Comparison of ENCODE assay signal across 9 cellular contexts in genomic region chr1:27145934-27146354, GRCh38. TPM values are rescaled to one million over a fixed set of nuclear protein-coding genes. Genes with fewer than 3 reads are reported as not detected.
DNase-seq lines count a peak whose midpoint lies in the region; ATAC-seq and TF ChIP-seq lines count a peak whose summit lies in the region.
"Had no signal": no experiment of that assay in that cellular context is flagged by ENCODE, and none has a peak within 500 bp of the region (broad histone marks: within the 10 kb centered on the region; RNA-seq: fewer than 3 reads in every experiment).

No MANE protein-coding gene starts in this region.

- peaks cover 26% of the 10 kb centered on the region for H3K4me1 ChIP-seq in mesodermal cell (ENCODE audit: control insufficient read depth, insufficient read depth, low read length, poor library complexity, severe bottlenecking)
- H3K4me1 ChIP-seq in uterus = peaks cover 0 to 14% of the 10 kb centered on the region in 2 donors

- CTCF ChIA-PET in Calu3 (lab: Charles Lee) = no interaction called here

- no TSS peak for BruUV-seq in Calu3 (replicated peaks; lab: Mats Ljungman, UMichigan)

- TF ChIP-seq POLR2A in uterus (IDR thresholded peaks at IDR 0.05) = no peak

- H3K27me3 ChIP-seq in uterus (no peaks in the 10 kb centered on the region), H7 (ENCODE audit: control insufficient read depth, insufficient read depth, low read length) (no peaks in the 10 kb centered on the region)

- peak overlapping the region; percentile 64 for H3K27ac ChIP-seq in caudate nucleus (ENCODE audit: low read depth, low read length)
- peak overlapping the region; percentile 74 for H3K27ac ChIP-seq in mesodermal cell (ENCODE audit: low read depth, low read length, severe bottlenecking)
- peak overlapping the region; percentile 71 to 80 for H3K27ac ChIP-seq in uterus

- H3K9me3 ChIP-seq in mesodermal cell (ENCODE audit: control insufficient read depth, low read length) = no peaks in the 10 kb centered on the region
- H3K9me3 ChIP-seq in uterus = no peaks in the 10 kb centered on the region

- DNase-seq in activated T-cell treated with anti-CD3 and anti-CD28 coated beads, Interleukin-2, amount 50 U/mL, for 72 hours = no peak
- no peak for DNase-seq in activated T-cell treated with anti-CD3 and anti-CD28 coated beads, Interleukin-2, amount 50 U/mL, for 1 hour
- DNase-seq in caudate nucleus (lab: John Stamatoyannopoulos, UW) = peak in 37 of 61 donors; percentile 16 to 85 (median 50)
- peak; percentile 60 to 71 for DNase-seq in uterus
- no peak for DNase-seq in Calu3
- DNase-seq in H7 = no peak
- DNase-seq: SW 1271 had no signal

- H3K4me3 ChIP-seq in mesodermal cell (ENCODE audit: extremely low read depth, insufficient read depth, low read length, poor library complexity, severe bottlenecking) (no peak overlapping the region), uterus (no peak overlapping the region), H7 (ENCODE audit: insufficient read depth, low read depth, low read length) (no peak overlapping the region)

- no peaks in the 10 kb centered on the region for H3K9me3 Mint-ChIP-seq in activated T-cell treated with anti-CD3 and anti-CD28 coated beads, Interleukin-2, amount 50 U/mL, for 72 hours
- H3K9me3 Mint-ChIP-seq in Calu3 (ENCODE audit: low read depth, unreplicated experiment) = no peaks in the 10 kb centered on the region

- peak overlapping the region; percentile 38 for H3K27ac Mint-ChIP-seq in activated T-cell treated with anti-CD3 and anti-CD28 coated beads, Interleukin-2, amount 50 U/mL, for 72 hours
- no peak overlapping the region for H3K27ac Mint-ChIP-seq in Calu3 (ENCODE audit: unreplicated experiment)

- peaks cover 55% of the 10 kb centered on the region for H3K4me1 Mint-ChIP-seq in activated T-cell treated with anti-CD3 and anti-CD28 coated beads, Interleukin-2, amount 50 U/mL, for 72 hours (ENCODE audit: low read depth)
- peaks cover 44% of the 10 kb centered on the region for H3K4me1 Mint-ChIP-seq in Calu3 (ENCODE audit: low read depth, unreplicated experiment)

- H3K36me3 ChIP-seq in mesodermal cell (ENCODE audit: control insufficient read depth, insufficient read depth, low read length) (peaks cover 16% of the 10 kb centered on the region), uterus (no peaks in the 10 kb centered on the region), H7 (replicated peaks; ENCODE audit: control insufficient read depth, insufficient read depth, low read length) (no peaks in the 10 kb centered on the region; the same call in 1 of the 2 replicates)

- no peaks in the 10 kb centered on the region for H3K27me3 Mint-ChIP-seq in activated T-cell treated with anti-CD3 and anti-CD28 coated beads, Interleukin-2, amount 50 U/mL, for 72 hours (ENCODE audit: low read depth)
- H3K27me3 Mint-ChIP-seq in Calu3 (ENCODE audit: unreplicated experiment) = no peaks in the 10 kb centered on the region

- intact Hi-C loops in uterus (cut with DNase I; ENCODE audit: low total_unique reads) (no loop called here), Calu3 (cut with micrococcal nuclease; ENCODE audit: unreplicated experiment) (no loop called here)

- ATAC-seq in activated T-cell treated with anti-CD3 and anti-CD28 coated beads, Interleukin-2, amount 50 U/mL, for 72 hours (replicated peaks in 1 of 2) = peak in 1 of 2 donors; percentile 12
- no peak for ATAC-seq in GM21367 (IDR thresholded peaks at IDR 0.05; ENCODE audit: unreplicated experiment)

- TF ChIP-seq CTCF in uterus (IDR thresholded peaks at IDR 0.05) (no peak), Calu3 (IDR thresholded peaks at IDR 0.05; ENCODE audit: unreplicated experiment) (no peak)

- H3K4me3 Mint-ChIP-seq in activated T-cell treated with anti-CD3 and anti-CD28 coated beads, Interleukin-2, amount 50 U/mL, for 72 hours = no peak overlapping the region
- no peak overlapping the region for H3K4me3 Mint-ChIP-seq in Calu3 (ENCODE audit: low read depth, unreplicated experiment)

- H3K36me3 Mint-ChIP-seq in activated T-cell treated with anti-CD3 and anti-CD28 coated beads, Interleukin-2, amount 50 U/mL, for 72 hours (ENCODE audit: insufficient read depth in 2 of 2) = peaks cover 0 to 1% of the 10 kb centered on the region in 2 donors
- peaks cover 4% of the 10 kb centered on the region for H3K36me3 Mint-ChIP-seq in Calu3 (ENCODE audit: insufficient read depth, unreplicated experiment)

- WGBS in mesodermal cell (ENCODE audit: insufficient coverage in 2 of 2), 2 experiments = 70 to 88% methylated on average over 3 to 5 of the region's 7 CpGs

RNA-seq across cellular contexts. Expression of gene SLC9A1, which starts 9.0 kb away (rescaled TPM):
- 10 to 100 TPM; 25.5 to 28.2 TPM for total RNA-seq in activated T-cell treated with anti-CD3 and anti-CD28 coated beads, Interleukin-2, amount 50 U/mL, for 72 hours
- polyA plus RNA-seq in mesodermal cell (2013, experiment 1 of 2) = 24.1 TPM
- polyA plus RNA-seq in mesodermal cell (2013, experiment 2 of 2) = 20.2 TPM
- total RNA-seq in uterus (10 to 100 TPM in 2 of 4 donors, 1 to 10 TPM in 2; 3.1 to 33.6 (median 18.4) TPM), Calu3 (2022) (16.4 and 17.4 TPM in 2 replicates)
- total RNA-seq in H7 (2014; rRNA removed; shearing (Covaris generic)) = 12.6 and 13.1 TPM in 2 replicates

Comparison
In these comparisons a context has a peak if more than half of its experiments do, and no peak if none do; other contexts are left out.
1. DNase-seq: peak in caudate nucleus (37 of 61) and uterus (2 of 2); none in activated T-cell treated with anti-CD3 and anti-CD28 coated beads, Interleukin-2, amount 50 U/mL, for 72 hours (0 of 2), activated T-cell treated with anti-CD3 and anti-CD28 coated beads, Interleukin-2, amount 50 U/mL, for 1 hour (single experiment), Calu3 (single experiment) and H7 (single experiment).
2. Peak in every context shown above with its lines, with median percentiles within 50 percentile points of each other: H3K27ac ChIP-seq.